ENCODE assay signal across 1 cellular context in genomic region chr22:39147335-39148023, GRCh38.
TF ChIP-seq lines count a peak whose summit lies in the region.

No MANE protein-coding gene starts in this region.

TF ChIP-seq in H1, 55 proteins besides CTCF, POLR2A, EP300 and RAD21:
- TF ChIP-seq E2F6 (IDR thresholded peaks at IDR 0.05) (no peak), RFX5 (IDR thresholded peaks at IDR 0.05; ENCODE audit: borderline replicate concordance, low read depth, low read length) (no peak), ATF2 (IDR thresholded peaks at IDR 0.05; ENCODE audit: low read length) (no peak), CBX8 (IDR thresholded peaks at IDR 0.05; ENCODE audit: borderline replicate concordance, low read depth, low read length) (no peak), EGR1 (IDR thresholded peaks at IDR 0.05; ENCODE audit: borderline replicate concordance, low read depth, low read length) (no peak), NANOG (IDR thresholded peaks at IDR 0.05; ENCODE audit: insufficient read depth, low read depth, low read length, poor library complexity, severe bottlenecking) (no peak), SP4 (IDR thresholded peaks at IDR 0.05; ENCODE audit: low read length) (no peak), FOSL1 (IDR thresholded peaks at IDR 0.05; ENCODE audit: insufficient read depth, low read depth, low read length) (no peak), SP1 (IDR thresholded peaks at IDR 0.05; ENCODE audit: low read depth, low read length) (no peak), BACH1 (IDR thresholded peaks at IDR 0.05; ENCODE audit: low read length) (no peak), RXRA (IDR thresholded peaks at IDR 0.05; ENCODE audit: insufficient read depth, low read depth, low read length) (no peak), YY1 (IDR thresholded peaks at IDR 0.05; ENCODE audit: low read depth, low read length) (no peak), TCF12 (IDR thresholded peaks at IDR 0.05; ENCODE audit: low read depth, low read length) (no peak), NRF1 (IDR thresholded peaks at IDR 0.05; ENCODE audit: low read depth, low read length) (no peak), HDAC2 (IDR thresholded peaks at IDR 0.05; ENCODE audit: borderline replicate concordance in 1 of 2, low read depth in 2 of 2, low read length in 2 of 2) (no peak), GTF2F1 (IDR thresholded peaks at IDR 0.05; ENCODE audit: borderline replicate concordance, low read depth, low read length) (no peak)
